In genomic region chr12:119547016-119547415, GRCh38 we compare ENCODE assay signal across 31 cellular contexts. TPM values are rescaled to one million over a fixed set of nuclear protein-coding genes. Genes with fewer than 3 reads are reported as not detected.
"Had no signal": no experiment of that assay in that cellular context is flagged by ENCODE, and none has a peak within 500 bp of the region (broad histone marks: within the 10 kb centered on the region; RNA-seq: fewer than 3 reads in every experiment).

No MANE protein-coding gene starts in this region.

- H3K27ac ChIP-seq: HL-60, KMS-11, PC-9, Peyer's patch, SJSA1, SK-N-MC had no signal

- FAIRE-seq: HTR-8/SVneo, K562 had no signal

- DNase-seq: Kasumi-1, MG63, NCI-H1092, NCI-H1105 treated with DMSO at 0.1 percent for 48 hours, NCI-H1417 treated with DMSO at 0.1 percent for 48 hours, NCI-H146, NCI-H1694 treated with DMSO at 0.1 percent for 48 hours, NCI-H1930, NCI-H2081, NCI-H2107, NCI-H2171, NCI-H226, NCI-H446, NCI-H510A, NCI-H524 treated with DMSO at 0.1 percent for 48 hours, NCI-H69, NCI-H774, Peyer's patch, Right ventricle myocardium superior, RPMI8226, SIG-M5 had no signal

- H3K4me3 ChIP-seq: K562, MG63, PC-9, Peyer's patch, SJSA1, SK-N-MC had no signal

- H3K27me3 ChIP-seq: MG63, Peyer's patch had no signal

RNA-seq across cellular contexts. Expression of gene TMEM233, which starts 46.6 kb away (rescaled TPM):
- total RNA-seq: OCI-LY7; PC-9; SJSA1; T-helper 1 cell treated with Interleukin-12 subunit alpha and Interleukin-12 subunit beta and Interleukin-4 antibody, amounts not matched to agents 30 ng/mL and 1 ng/mL, for 36 hours had no signal
- polyA plus RNA-seq: IgD-negative memory B cell had no signal
